In the genomic region with DNA sequence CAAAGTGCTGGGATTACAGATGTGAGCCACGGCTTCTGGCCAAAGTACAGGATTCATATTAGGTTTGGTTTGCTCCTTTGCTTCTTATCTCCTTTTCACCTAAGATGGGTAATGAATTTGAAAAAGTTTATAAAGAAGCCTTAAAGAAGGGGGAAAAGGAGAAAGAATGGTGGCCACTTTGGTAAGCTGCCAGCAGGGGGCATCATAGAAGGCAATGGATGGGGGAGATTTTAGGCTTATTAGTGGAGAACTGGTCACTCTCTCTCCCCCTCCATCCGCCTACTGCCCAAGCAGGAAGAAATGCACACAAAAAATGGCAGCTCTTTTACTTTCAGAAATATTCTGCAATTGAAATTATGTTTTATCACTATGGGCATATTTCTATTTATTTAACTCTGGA, we compare ENCODE assay signal across 9 cellular contexts. TPM values are rescaled to one million over a fixed set of nuclear protein-coding genes. Genes with fewer than 3 reads are reported as not detected.
DNase-seq lines count a peak whose midpoint lies in the region; ATAC-seq and TF ChIP-seq lines count a peak whose summit lies in the region.
"Had no signal": no experiment of that assay in that cellular context is flagged by ENCODE, and none has a peak within 500 bp of the region (broad histone marks: within the 10 kb centered on the region; RNA-seq: fewer than 3 reads in every experiment).

No MANE protein-coding gene starts in this region.

- H3K4me1 ChIP-seq in right lobe of liver (peaks cover 0 to 10% (median 2%) of the 10 kb centered on the region in 4 donors), mucosa of descending colon (ENCODE audit: low read depth) (no peaks in the 10 kb centered on the region)

- ATAC-seq in right lobe of liver, result no peak
- ATAC-seq in GM21723 (IDR thresholded peaks at IDR 0.05; ENCODE audit: unreplicated experiment), result no peak
- no peak for ATAC-seq in mucosa of descending colon
- no peak for ATAC-seq in HG03196 (IDR thresholded peaks at IDR 0.05; ENCODE audit: unreplicated experiment)

- no peak for DNase-seq in AG10803 (ENCODE audit: low read depth)
- DNase-seq in right lobe of liver, result no peak
- DNase-seq in mucosa of descending colon, result no peak
- DNase-seq in T-helper 2 cell treated with Interferon-gamma antibody and Interleukin-4, amounts not matched to agents 5 μg/mL and 100 μg/mL, for 36 hours (ENCODE audit: low spot score), result no peak
- DNase-seq: NCI-H446 had no signal

- no peak overlapping the region for H3K4me3 Mint-ChIP-seq in T-helper 2 cell treated with Interferon-gamma antibody and Interleukin-4, amounts not matched to agents 5 μg/mL and 100 μg/mL, for 36 hours

- no peaks in the 10 kb centered on the region for H3K36me3 ChIP-seq in right lobe of liver
- no peaks in the 10 kb centered on the region for H3K36me3 ChIP-seq in mucosa of descending colon (ENCODE audit: low read depth)

- intact Hi-C loops in right lobe of liver (cut with DNase I) (no loop called here), mucosa of descending colon (cut with DNase I, micrococcal nuclease) (no loop called here)

- no peak overlapping the region for H3K27ac Mint-ChIP-seq in T-helper 2 cell treated with Interferon-gamma antibody and Interleukin-4, amounts not matched to agents 5 μg/mL and 100 μg/mL, for 36 hours

- H3K27me3 Mint-ChIP-seq in T-helper 2 cell treated with Interferon-gamma antibody and Interleukin-4, amounts not matched to agents 5 μg/mL and 100 μg/mL, for 36 hours (ENCODE audit: low read depth), result no peaks in the 10 kb centered on the region

- no peak for TF ChIP-seq POLR2A in right lobe of liver (IDR thresholded peaks at IDR 0.05)

- no peaks in the 10 kb centered on the region for H3K27me3 ChIP-seq in right lobe of liver

- H3K4me3 ChIP-seq in AG10803 (ENCODE audit: low read length) (no peak overlapping the region), GM12875 (ENCODE audit: low read depth, low read length) (no peak overlapping the region), right lobe of liver (no peak overlapping the region), mucosa of descending colon (no peak overlapping the region)

- H3K4me1 Mint-ChIP-seq in T-helper 2 cell treated with Interferon-gamma antibody and Interleukin-4, amounts not matched to agents 5 μg/mL and 100 μg/mL, for 36 hours (ENCODE audit: low read depth), result peaks cover 15% of the 10 kb centered on the region

- H3K36me3 Mint-ChIP-seq in T-helper 2 cell treated with Interferon-gamma antibody and Interleukin-4, amounts not matched to agents 5 μg/mL and 100 μg/mL, for 36 hours (ENCODE audit: low read depth), result no peaks in the 10 kb centered on the region

- WGBS in right lobe of liver (ENCODE audit: insufficient coverage, low coverage, low lambda C conversion rate, missing lambda C conversion rate), result 92% methylated on average over 2 of the region's 2 CpGs

- H3K9me3 Mint-ChIP-seq in T-helper 2 cell treated with Interferon-gamma antibody and Interleukin-4, amounts not matched to agents 5 μg/mL and 100 μg/mL, for 36 hours, result no peaks in the 10 kb centered on the region

- TF ChIP-seq CTCF in AG10803 (conservative IDR thresholded peaks at IDR 0.05; ENCODE audit: low read length), result peak; percentile 11; the same call in 1 of the 2 replicates
- peak; percentile 43; the same call in 1 of the 2 replicates for TF ChIP-seq CTCF in GM12875 (IDR thresholded peaks at IDR 0.05; ENCODE audit: borderline replicate concordance, insufficient read depth, low read depth, low read length)
- peak; percentile 34 for TF ChIP-seq CTCF in VCaP (conservative IDR thresholded peaks at IDR 0.05)
- peak in 3 of 4 donors; percentile 11 to 27 (median 20) for TF ChIP-seq CTCF in right lobe of liver (IDR thresholded peaks at IDR 0.05)
- TF ChIP-seq CTCF in mucosa of descending colon (IDR thresholded peaks at IDR 0.05), result no peak

- H3K9me3 ChIP-seq in right lobe of liver (no peaks in the 10 kb centered on the region), mucosa of descending colon (no peaks in the 10 kb centered on the region)

- H3K27ac ChIP-seq in VCaP (peak overlapping the region; percentile 90), right lobe of liver (no peak overlapping the region)

RNA-seq across cellular contexts. Expression of gene SPARCL1, which starts 32.0 kb away (rescaled TPM):
- 10 to 100 TPM in 3 of 6 experiments, 1 to 10 TPM in 3; 5.3 to 14.3 (median 9.1) TPM for total RNA-seq in right lobe of liver
- total RNA-seq in mucosa of descending colon, result 100 to 1,000 TPM in 1 of 3 donors, 10 to 100 TPM in 2; 33.6 to 544 (median 78.4) TPM
